Comparison of ENCODE assay signal across 30 cellular contexts in genomic region chr3:35635407-35635806, GRCh38. TPM values are rescaled to one million over a fixed set of nuclear protein-coding genes. Genes with fewer than 3 reads are reported as not detected.
DNase-seq lines count a peak whose midpoint lies in the region; TF ChIP-seq lines count a peak whose summit lies in the region.
"Had no signal": no experiment of that assay in that cellular context is flagged by ENCODE, and none has a peak within 500 bp of the region (broad histone marks: within the 10 kb centered on the region; RNA-seq: fewer than 3 reads in every experiment).

No MANE protein-coding gene starts in this region.

- POLR2A ChIA-PET in SK-N-SH (lab: Yijun Ruan, JAX), result no interaction called here

- no peak overlapping the region for H3K9ac ChIP-seq in SK-N-SH

- H3K27ac ChIP-seq in SK-N-SH (ENCODE audit: low read depth in 2 of 2, low read length in 1 of 2) (peak overlapping the region in 1 of 2 experiments; percentile 43; a peak in 1 of 4 replicates), dorsolateral prefrontal cortex (peak overlapping the region in 56 of 59 donors; percentile 14 to 95 (median 72)), substantia nigra (ENCODE audit: low read depth, low read length, poor library complexity, severe bottlenecking) (peak overlapping the region; percentile 23)
- H3K27ac ChIP-seq: HL-60, SK-N-MC had no signal

- CTCF ChIA-PET in SK-N-SH (lab: Yijun Ruan, JAX), result no interaction called here

- no peaks in the 10 kb centered on the region for H3K9me3 ChIP-seq in SK-N-SH
- no peaks in the 10 kb centered on the region for H3K9me3 ChIP-seq in HAP-1
- H3K9me3 ChIP-seq: BE2C, Caco-2 had no signal

- no peak for TF ChIP-seq EP300 in SK-N-SH (IDR thresholded peaks at IDR 0.05; ENCODE audit: borderline replicate concordance in 1 of 2, low read depth in 1 of 2, low read length in 1 of 2)

- H3K27me3 ChIP-seq in H7 (ENCODE audit: control insufficient read depth, insufficient read depth, low read length) (peaks cover 28% of the 10 kb centered on the region), SK-N-SH (ENCODE audit: insufficient read depth) (no peaks in the 10 kb centered on the region), dorsolateral prefrontal cortex (peaks cover 0 to 16% (median 0%) of the 10 kb centered on the region in 45 donors), HAP-1 (ENCODE audit: low read depth) (peaks cover 12% of the 10 kb centered on the region)

- no peaks in the 10 kb centered on the region for H3F3A ChIP-seq in SK-N-SH (replicated peaks; ENCODE audit: insufficient read depth)

- DNase-seq in H7 (peak; percentile 22), SK-N-SH (peak; percentile 36), dorsolateral prefrontal cortex (peak in 4 of 10 donors; percentile 7 to 46 (median 42)), substantia nigra (lab: John Stamatoyannopoulos, UW) (peak in 5 of 49 donors; percentile 1 to 20 (median 13)), NCI-H128 (lab: John Stamatoyannopoulos, UW; ENCODE audit: unreplicated experiment) (no peak), SK-N-DZ (ENCODE audit: low spot score) (no peak), HAP-1 (ENCODE audit: low spot score in 2 of 2) (no peak)
- no peak for DNase-seq in stimulated activated CD4-positive, alpha-beta T cell treated with anti-CD3 and anti-CD28 coated beads, Interleukin-4, amount 100 ng/mL, for 24 hours
- DNase-seq: BE2C; Caco-2; CD4-positive, alpha-beta T cell; DMS 273 treated with DMSO at 0.1 percent for 48 hours; KBM-7; NCI-H1105 treated with DMSO at 0.1 percent for 48 hours; NCI-H1694; NCI-H2081; NCI-H2171; NCI-H345; NCI-H524; NCI-H774; PC-3; RPMI8226; SHP77; T-cell had no signal

- H3K79me2 ChIP-seq in SK-N-SH (ENCODE audit: insufficient read depth), result no peaks in the 10 kb centered on the region

- H3K4me1 ChIP-seq in SK-N-SH (ENCODE audit: control insufficient read depth in 1 of 2, insufficient read depth in 2 of 2, low read depth in 1 of 2, low read length in 1 of 2), result peaks cover 0 to 6% of the 10 kb centered on the region in 2 experiments; a peak in 1 of 4 replicates
- H3K4me1 ChIP-seq in HAP-1, result no peaks in the 10 kb centered on the region; the same call in 1 of the 2 replicates
- H3K4me1 ChIP-seq: BE2C, Caco-2 had no signal

- H2AFZ ChIP-seq in SK-N-SH (ENCODE audit: low read depth), result peak overlapping the region; percentile 27; the same call in 1 of the 2 replicates

- TF ChIP-seq RAD21 in SK-N-SH (IDR thresholded peaks at IDR 0.05; ENCODE audit: low read length), result no peak

- intact Hi-C loops in dorsolateral prefrontal cortex (cut with DNase I), result loop anchor here (2.0 to 10.0 kb wide), 4 partner anchors 33 to 1248 kb away; no protein-coding TSS in a partner anchor

- H3K4me3 ChIP-seq in H7 (ENCODE audit: insufficient read depth, low read depth, low read length), result no peak overlapping the region
- no peak overlapping the region for H3K4me3 ChIP-seq in SK-N-SH (ENCODE audit: low read depth in 2 of 2, low read length in 1 of 2)
- H3K4me3 ChIP-seq in dorsolateral prefrontal cortex, result no peak overlapping the region
- no peak overlapping the region for H3K4me3 ChIP-seq in HAP-1
- H3K4me3 ChIP-seq: SK-N-MC had no signal

- H3K36me3 ChIP-seq in H7 (replicated peaks; ENCODE audit: control insufficient read depth, insufficient read depth, low read length), result no peaks in the 10 kb centered on the region
- H3K36me3 ChIP-seq in SK-N-SH (replicated peaks in 1 of 2; ENCODE audit: control insufficient read depth in 1 of 2, insufficient read depth in 2 of 2, low read length in 1 of 2), result no peaks in the 10 kb centered on the region
- no peaks in the 10 kb centered on the region for H3K36me3 ChIP-seq in HAP-1 (replicated peaks)
- H3K36me3 ChIP-seq: BE2C had no signal

- no peaks in the 10 kb centered on the region for H3K9me2 ChIP-seq in SK-N-SH

- TF ChIP-seq CTCF in SK-N-SH (IDR thresholded peaks at IDR 0.05) (no peak), dorsolateral prefrontal cortex (IDR thresholded peaks at IDR 0.05 in 54 of 56, conservative IDR thresholded peaks at IDR 0.05 in 2 of 56; ENCODE audit: low read depth in 1 of 56, partially characterized antibody in 56 of 56) (no peak)

- no peaks in the 10 kb centered on the region for H4K20me1 ChIP-seq in SK-N-SH (ENCODE audit: insufficient read depth)

- in situ Hi-C loops in HAP-1 (cut with MboI; ENCODE audit: low sequenced_read_pairs), result no loop called here

- no peak overlapping the region for H3K4me2 ChIP-seq in SK-N-SH

- WGBS in SK-N-SH (ENCODE audit: low lambda C conversion rate), result 47% methylated on average over 3 of the region's 3 CpGs

TF ChIP-seq in SK-N-SH, 30 proteins besides CTCF, POLR2A, EP300 and RAD21:
- TF ChIP-seq NFIC (IDR thresholded peaks at IDR 0.05; ENCODE audit: borderline replicate concordance) (peak; percentile 45), IRF3 (IDR thresholded peaks at IDR 0.05; ENCODE audit: low read depth, low read length) (no peak), TCF12 (IDR thresholded peaks at IDR 0.05) (peak; percentile 81)
- TF ChIP-seq, protein P1, sequence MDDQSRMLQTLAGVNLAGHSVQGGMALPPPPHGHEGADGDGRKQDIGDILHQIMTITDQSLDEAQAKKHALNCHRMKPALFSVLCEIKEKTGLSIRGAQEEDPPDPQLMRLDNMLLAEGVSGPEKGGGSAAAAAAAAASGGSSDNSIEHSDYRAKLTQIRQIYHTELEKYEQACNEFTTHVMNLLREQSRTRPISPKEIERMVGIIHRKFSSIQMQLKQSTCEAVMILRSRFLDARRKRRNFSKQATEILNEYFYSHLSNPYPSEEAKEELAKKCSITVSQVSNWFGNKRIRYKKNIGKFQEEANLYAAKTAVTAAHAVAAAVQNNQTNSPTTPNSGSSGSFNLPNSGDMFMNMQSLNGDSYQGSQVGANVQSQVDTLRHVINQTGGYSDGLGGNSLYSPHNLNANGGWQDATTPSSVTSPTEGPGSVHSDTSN (IDR thresholded peaks at IDR 0.05), result peak; percentile 22; the same call in 1 of the 2 replicates

RNA-seq across cellular contexts. Expression of gene ARPP21, which starts 3.9 kb away (rescaled TPM):
- not detected in 2 replicates for total RNA-seq in H7 (2014; rRNA removed; shearing (Covaris generic))
- polyA plus RNA-seq in SK-N-SH (2012; rRNA removed), result 1.4 and 1.6 TPM in 2 replicates
- 1.2 TPM in 2 replicates for polyA plus RNA-seq in SK-N-SH (2012; cell fraction: cytosol; rRNA removed)
- polyA plus RNA-seq in SK-N-SH (2012; cell fraction: nucleus; rRNA removed), result 2.9 TPM in 2 replicates
- total RNA-seq in dorsolateral prefrontal cortex, result 100 to 1,000 TPM in 116 of 120 experiments, 10 to 100 TPM in 4; 77.6 to 293 (median 180) TPM
- polyA plus RNA-seq in SK-N-DZ (2014; cell fraction: cytosol; rRNA removed), result 0.14 TPM in 1 of 2 replicates, not detected in the other
- 0.13 and 1.7 TPM in 2 replicates for polyA plus RNA-seq in SK-N-DZ (2014; cell fraction: nucleus; rRNA removed)
- total RNA-seq: A673; Caco-2; CD4-positive, alpha-beta T cell; H1; HepG2; HT-29; PC-3; T-cell had no signal
- polyA plus RNA-seq: H1, HepG2 had no signal

Comparison
In these comparisons a context has a peak if more than half of its experiments do, and no peak if none do; other contexts are left out.
1. DNase-seq: peak in H7 (single experiment) and SK-N-SH (single experiment); none in NCI-H128 (single experiment), SK-N-DZ (single experiment), stimulated activated CD4-positive, alpha-beta T cell treated with anti-CD3 and anti-CD28 coated beads, Interleukin-4, amount 100 ng/mL, for 24 hours (single experiment) and HAP-1 (0 of 2).
2. RNA of gene ARPP21, which starts 3.9 kb away (total RNA-seq): 77.6 to 293 TPM in dorsolateral prefrontal cortex; not detected in H7; every median in the first group is over 10 times any median in the second.